ENCODE assay signal across 8 cellular contexts in the genomic region with DNA sequence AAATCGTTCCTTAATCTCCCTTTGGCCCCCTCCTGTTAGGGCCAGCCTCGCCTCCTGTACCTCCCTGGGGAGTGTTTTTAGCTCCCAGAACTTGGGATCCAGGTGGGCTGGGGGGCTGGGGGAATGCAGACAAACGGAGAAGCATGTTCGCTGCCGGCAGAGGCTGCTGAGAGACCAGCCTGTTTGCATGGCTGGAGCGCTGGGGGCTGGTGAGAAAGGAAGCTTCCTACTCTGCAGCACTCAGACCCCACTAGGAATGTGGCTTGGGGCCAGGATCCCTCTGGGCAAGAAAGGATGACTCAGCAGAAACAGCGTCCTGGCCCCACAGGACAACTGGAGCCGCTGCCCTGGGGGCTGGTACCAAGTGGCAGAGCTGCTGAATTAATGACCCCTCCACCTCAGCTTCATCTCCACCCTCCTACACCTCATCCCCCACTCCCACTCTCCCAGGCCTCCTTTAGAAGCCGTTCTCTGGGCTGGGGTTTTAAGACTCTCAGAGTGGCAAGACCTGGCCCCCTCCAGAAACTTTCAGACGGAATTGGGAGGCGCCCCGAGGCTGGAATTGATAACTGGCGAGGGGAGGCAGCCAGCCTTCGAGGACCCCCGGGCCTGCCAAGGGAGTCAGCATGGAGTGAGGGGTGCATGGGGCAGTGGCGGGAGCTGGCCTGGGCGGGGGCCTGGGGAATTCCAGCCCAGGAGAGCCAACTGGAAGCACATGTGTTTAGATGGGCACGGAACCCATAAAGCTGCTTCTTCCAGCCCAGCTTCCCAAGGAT. TPM values are rescaled to one million over a fixed set of nuclear protein-coding genes. Genes with fewer than 3 reads are reported as not detected.
DNase-seq lines count a peak whose midpoint lies in the region; ATAC-seq and TF ChIP-seq lines count a peak whose summit lies in the region.

No MANE protein-coding gene starts in this region.

- peak overlapping the region; percentile 93; the same call in 2 of the 3 replicates for H2BK15ac ChIP-seq in IMR-90 (ENCODE audit: low read depth, low read length)

- H2AK9ac ChIP-seq in IMR-90 (replicated peaks; ENCODE audit: low read depth, low read length, poor library complexity): peak overlapping the region; percentile 92

- H3K9me3 Mint-ChIP-seq in activated CD8-positive, alpha-beta memory T cell treated with anti-CD3 and anti-CD28 coated beads, Interleukin-2, amount 10 ng/mL, durations not matched to agents 7 days and 5 days (ENCODE audit: low read depth): no peaks in the 10 kb centered on the region
- H3K9me3 Mint-ChIP-seq in osteocyte (ENCODE audit: unreplicated experiment): no peaks in the 10 kb centered on the region

- H3K27me3 ChIP-seq in IMR-90 (ENCODE audit: control insufficient read depth, insufficient read depth, low read length): no peaks in the 10 kb centered on the region

- TF ChIP-seq CTCF in IMR-90 (conservative IDR thresholded peaks at IDR 0.05; ENCODE audit: low read depth, low read length): peak; percentile 70
- peak; percentile 79 for TF ChIP-seq CTCF in osteocyte (IDR thresholded peaks at IDR 0.05)

- dilution Hi-C loops in IMR-90 (cut with HindIII; ENCODE audit: low sequenced_read_pairs, unreplicated experiment): no loop called here

- peak overlapping the region; percentile 64; the same call in 1 of the 2 replicates for H3K56ac ChIP-seq in IMR-90 (ENCODE audit: extremely low read depth, insufficient read depth, low read length)

- H3K4me2 ChIP-seq in IMR-90 (ENCODE audit: low read depth, low read length): no peak overlapping the region; the same call in 1 of the 2 replicates

- H3K9ac ChIP-seq in IMR-90 (ENCODE audit: low read depth, low read length): peak overlapping the region; percentile 44

- peak overlapping the region; percentile 60; the same call in 1 of the 2 replicates for H4K5ac ChIP-seq in IMR-90 (ENCODE audit: low read depth, low read length)

- peak overlapping the region; percentile 92 for H4K91ac ChIP-seq in IMR-90 (ENCODE audit: insufficient read depth, low read depth, low read length)

- peak overlapping the region; percentile 75 for H3K14ac ChIP-seq in IMR-90 (replicated peaks; ENCODE audit: low read depth, low read length)

- peak overlapping the region; percentile 36; the same call in 1 of the 2 replicates for H3K18ac ChIP-seq in IMR-90 (ENCODE audit: low read depth, low read length)

- H3K4me3 Mint-ChIP-seq in activated CD8-positive, alpha-beta memory T cell treated with anti-CD3 and anti-CD28 coated beads, Interleukin-2, amount 10 ng/mL, durations not matched to agents 7 days and 5 days: no peak overlapping the region
- H3K4me3 Mint-ChIP-seq in osteocyte (ENCODE audit: unreplicated experiment): no peak overlapping the region

- no peaks in the 10 kb centered on the region for H3K9me3 ChIP-seq in IMR-90 (ENCODE audit: control insufficient read depth, insufficient read depth, low read length)

- H3K27ac ChIP-seq in IMR-90 (ENCODE audit: insufficient read depth, low read length): peak overlapping the region; percentile 58

- peaks cover 90% of the 10 kb centered on the region for H3K4me1 Mint-ChIP-seq in activated CD8-positive, alpha-beta memory T cell treated with anti-CD3 and anti-CD28 coated beads, Interleukin-2, amount 10 ng/mL, durations not matched to agents 7 days and 5 days
- H3K4me1 Mint-ChIP-seq in osteocyte (ENCODE audit: unreplicated experiment): peaks cover 72% of the 10 kb centered on the region

- peak; percentile 84 for DNase-seq in COR-L47 (lab: John Stamatoyannopoulos, UW)
- DNase-seq in IMR-90: peak; percentile 93
- DNase-seq in activated CD8-positive, alpha-beta memory T cell treated with anti-CD3 and anti-CD28 coated beads, Interleukin-2, amount 10 ng/mL, durations not matched to agents 7 days and 5 days: peak; percentile 38
- DNase-seq in globus pallidus (ENCODE audit: low spot score): peak; percentile 73
- peak; percentile 95 for DNase-seq in osteocyte (ENCODE audit: extremely low spot score, unreplicated experiment)
- no peak for DNase-seq in NCI-H345 (lab: John Stamatoyannopoulos, UW)

- no peaks in the 10 kb centered on the region for H3K27me3 Mint-ChIP-seq in activated CD8-positive, alpha-beta memory T cell treated with anti-CD3 and anti-CD28 coated beads, Interleukin-2, amount 10 ng/mL, durations not matched to agents 7 days and 5 days
- H3K27me3 Mint-ChIP-seq in osteocyte (ENCODE audit: unreplicated experiment): no peaks in the 10 kb centered on the region

- ATAC-seq in IMR-90 (ENCODE audit: low read depth) (peak; percentile 81), GM18861 (IDR thresholded peaks at IDR 0.05; ENCODE audit: unreplicated experiment) (no peak), GM18505 (IDR thresholded peaks at IDR 0.05; ENCODE audit: unreplicated experiment) (no peak)
- no peak for ATAC-seq in activated CD8-positive, alpha-beta memory T cell treated with anti-CD3 and anti-CD28 coated beads, Interleukin-2, amount 10 ng/mL, durations not matched to agents 7 days and 5 days

- no peaks in the 10 kb centered on the region for H3K36me3 Mint-ChIP-seq in activated CD8-positive, alpha-beta memory T cell treated with anti-CD3 and anti-CD28 coated beads, Interleukin-2, amount 10 ng/mL, durations not matched to agents 7 days and 5 days
- no peaks in the 10 kb centered on the region for H3K36me3 Mint-ChIP-seq in osteocyte (ENCODE audit: unreplicated experiment)

- POLR2A ChIA-PET in IMR-90 (lab: Charles Lee; ENCODE audit: unreplicated experiment): no interaction called here

- H4K8ac ChIP-seq in IMR-90 (ENCODE audit: low read depth in 2 of 2, low read length in 2 of 2): peak overlapping the region; percentile 51 to 95

- H2AFZ ChIP-seq in IMR-90 (replicated peaks; ENCODE audit: low read length, poor library complexity): peak overlapping the region; percentile 86

- H3K79me1 ChIP-seq in IMR-90 (ENCODE audit: low read depth in 1 of 2, low read length in 2 of 2): no peaks in the 10 kb centered on the region

- peak overlapping the region; percentile 97 for H2BK20ac ChIP-seq in IMR-90 (ENCODE audit: low read depth, low read length)

- TF ChIP-seq POLR2A in IMR-90 (IDR thresholded peaks at IDR 0.05; ENCODE audit: low read depth, low read length) (no peak; the same call in 1 of the 2 replicates), GM18505 (IDR thresholded peaks at IDR 0.05; ENCODE audit: borderline replicate concordance, extremely low read depth, insufficient read depth, insufficient read length) (no peak)

- H3K4me1 ChIP-seq in IMR-90 (ENCODE audit: control insufficient read depth, insufficient read depth, low read length): peaks cover 37% of the 10 kb centered on the region

- no peak overlapping the region for H3K4me3 ChIP-seq in IMR-90 (ENCODE audit: insufficient read depth, low read depth, low read length)

- TF ChIP-seq RAD21 in IMR-90 (IDR thresholded peaks at IDR 0.05; ENCODE audit: low read length): peak; percentile 88

- peak overlapping the region; percentile 67 for H3K23ac ChIP-seq in IMR-90 (ENCODE audit: low read depth, low read length)

- 40% methylated on average over 2 of the region's 18 CpGs; no CpG with 5 or more reads in 1 of the 2 experiments for WGBS in IMR-90 (ENCODE audit: extremely low coverage in 2 of 2, insufficient read length in 1 of 2), 2 experiments

- CTCF ChIA-PET in IMR-90 (lab: Yijun Ruan, JAX): interaction anchor here (0.6 to 1.8 kb wide), 14 partner anchors 9 to 192 kb away, joined by 3 to 19 read pairs (median 3); a partner anchor contains a TSS
- CTCF ChIA-PET in activated CD8-positive, alpha-beta memory T cell treated with anti-CD3 and anti-CD28 coated beads, Interleukin-2, amount 10 ng/mL, durations not matched to agents 7 days and 5 days (lab: Charles Lee): interaction anchor here (1.0 to 24.4 kb wide), 6 partner anchors 11 to 192 kb away, joined by 4 to 790 read pairs (median 73); a partner anchor contains a TSS

- peaks cover 24% of the 10 kb centered on the region for H3K9me1 ChIP-seq in IMR-90 (ENCODE audit: insufficient read depth, low read length)

- H3K4ac ChIP-seq in IMR-90 (ENCODE audit: low read depth, low read length): peak overlapping the region; percentile 91

- no TSS peak for BruUV-seq in IMR-90 (replicated peaks; lab: Mats Ljungman, UMichigan)

- intact Hi-C loops in IMR-90 (cut with micrococcal nuclease): loop anchor here (1.0 kb wide), 1 partner anchor 192 kb away; a partner anchor contains a TSS

- no peaks in the 10 kb centered on the region for H3K36me3 ChIP-seq in IMR-90 (ENCODE audit: control insufficient read depth, insufficient read depth, low read length)

- in situ Hi-C loops in IMR-90 (cut with MboI; ENCODE audit: low sequenced_read_pairs): loop anchor here (25.0 kb wide), 1 partner anchor 120 kb away; a partner anchor contains a TSS

- H3K27ac Mint-ChIP-seq in activated CD8-positive, alpha-beta memory T cell treated with anti-CD3 and anti-CD28 coated beads, Interleukin-2, amount 10 ng/mL, durations not matched to agents 7 days and 5 days: peak overlapping the region; percentile 96
- peak overlapping the region; percentile 82 for H3K27ac Mint-ChIP-seq in osteocyte (ENCODE audit: unreplicated experiment)

- peak overlapping the region; percentile 97 for H2AK5ac ChIP-seq in IMR-90 (ENCODE audit: low read depth, low read length)

- H2BK5ac ChIP-seq in IMR-90 (ENCODE audit: low read depth, low read length, poor library complexity, severe bottlenecking): peak overlapping the region; percentile 27

- H4K20me1 ChIP-seq in IMR-90 (ENCODE audit: insufficient read depth, low read length): no peaks in the 10 kb centered on the region

- peak overlapping the region; percentile 98 for H2BK120ac ChIP-seq in IMR-90 (ENCODE audit: low read depth, low read length)

TF ChIP-seq in IMR-90, 13 proteins besides CTCF, POLR2A, EP300 and RAD21 (continues in another document):
- TF ChIP-seq RCOR1 (IDR thresholded peaks at IDR 0.05; ENCODE audit: insufficient replicate concordance, low read length) (no peak), RFX5 (IDR thresholded peaks at IDR 0.05; ENCODE audit: low read depth, low read length) (no peak), CHD1 (IDR thresholded peaks at IDR 0.05; ENCODE audit: low read depth, low read length) (no peak)

RNA-seq across cellular contexts. Expression of a gene that starts 28.5 kb away (rescaled TPM):
- total RNA-seq in IMR-90 (2012; rRNA removed): not detected in 2 replicates
- not detected in 2 replicates for polyA plus RNA-seq in IMR-90 (2012; rRNA removed)
- polyA plus RNA-seq in IMR-90 (2012; cell fraction: cytosol; rRNA removed): 0.11 TPM in 1 of 2 replicates, not detected in the other
- polyA plus RNA-seq in IMR-90 (2012; cell fraction: nucleus; rRNA removed; ENCODE audit: low replicate concordance): not detected in 2 replicates
- total RNA-seq in activated CD8-positive, alpha-beta memory T cell treated with anti-CD3 and anti-CD28 coated beads, Interleukin-2, amount 10 ng/mL, durations not matched to agents 7 days and 5 days: not detected
- total RNA-seq in osteocyte: not detected in 2 replicates

RNA-seq across cellular contexts. Expression of a gene that starts 51.4 kb away (rescaled TPM):
- total RNA-seq in IMR-90 (2012; rRNA removed) (101 and 131 TPM in 2 replicates), osteocyte (33.9 and 41.4 TPM in 2 replicates)
- 97.4 and 102 TPM in 2 replicates for polyA plus RNA-seq in IMR-90 (2012; rRNA removed)
- polyA plus RNA-seq in IMR-90 (2012; cell fraction: cytosol; rRNA removed): 69.1 and 108 TPM in 2 replicates
- 19.5 and 60.7 TPM in 2 replicates for polyA plus RNA-seq in IMR-90 (2012; cell fraction: nucleus; rRNA removed; ENCODE audit: low replicate concordance)
- total RNA-seq in activated CD8-positive, alpha-beta memory T cell treated with anti-CD3 and anti-CD28 coated beads, Interleukin-2, amount 10 ng/mL, durations not matched to agents 7 days and 5 days: 1 to 10 TPM; 2.1 to 3.2 TPM
